Comparison of ENCODE assay signal across 15 cellular contexts in genomic region chr5:157913575-157913974, GRCh38. TPM values are rescaled to one million over a fixed set of nuclear protein-coding genes. Genes with fewer than 3 reads are reported as not detected.
A peak's percentile ranks its signal among the peaks of the same experiment; 100 is the strongest.
DNase-seq lines count a peak whose midpoint lies in the region; ATAC-seq, FAIRE-seq and TF ChIP-seq lines count a peak whose summit lies in the region.
"Had no signal": no experiment of that assay in that cellular context is flagged by ENCODE, and none has a peak within 500 bp of the region (broad histone marks: within the 10 kb centered on the region; RNA-seq: fewer than 3 reads in every experiment).

No MANE protein-coding gene starts in this region.

- no peak for TF ChIP-seq RAD21 in neural cell (conservative IDR thresholded peaks at IDR 0.05)

- no peak for TF ChIP-seq POLR2A in body of pancreas (IDR thresholded peaks at IDR 0.05)

- H3K36me3 Mint-ChIP-seq in mesothelial cell of epicardium, result no peaks in the 10 kb centered on the region

- H4K20me1 ChIP-seq in neural cell (ENCODE audit: insufficient read depth), result no peaks in the 10 kb centered on the region

- FAIRE-seq in frontal cortex (lab: Jason Lieb, UNC), result no peak
- FAIRE-seq: pancreas had no signal

- 69 to 83% methylated on average over 2 of the region's 2 CpGs for WGBS in body of pancreas, 2 donors

- H3K4me1 Mint-ChIP-seq in mesothelial cell of epicardium, result peaks cover 31% of the 10 kb centered on the region

- H3K9ac ChIP-seq in neural cell (ENCODE audit: low read length), result no peak overlapping the region

- H3F3A ChIP-seq in neural cell (ENCODE audit: insufficient read depth, low read length, poor library complexity, severe bottlenecking), result peaks cover 4% of the 10 kb centered on the region

- no peaks in the 10 kb centered on the region for H3K9me3 ChIP-seq in body of pancreas
- H3K9me3 ChIP-seq in neural cell (ENCODE audit: low read length), result no peaks in the 10 kb centered on the region
- H3K9me3 ChIP-seq in HAP-1, result no peaks in the 10 kb centered on the region
- H3K9me3 ChIP-seq: pancreas, tibial artery had no signal

- H3K4me3 ChIP-seq in body of pancreas, result no peak overlapping the region
- H3K4me3 ChIP-seq in neural cell (ENCODE audit: low read length), result no peak overlapping the region
- no peak overlapping the region for H3K4me3 ChIP-seq in HAP-1
- H3K4me3 ChIP-seq: pancreas, tibial artery had no signal

- H3K36me3 ChIP-seq in body of pancreas (replicated peaks in 1 of 2; ENCODE audit: insufficient read depth in 1 of 2, low read depth in 2 of 2) (no peaks in the 10 kb centered on the region), neural cell (ENCODE audit: insufficient read depth, low read length) (no peaks in the 10 kb centered on the region), HAP-1 (replicated peaks) (no peaks in the 10 kb centered on the region)
- H3K36me3 ChIP-seq: pancreas, tibial artery had no signal

- no peaks in the 10 kb centered on the region for H3K79me2 ChIP-seq in neural cell (replicated peaks; ENCODE audit: insufficient read depth, low read length)

- in situ Hi-C loops in HAP-1 (cut with MboI; ENCODE audit: low sequenced_read_pairs), result no loop called here

- no peaks in the 10 kb centered on the region for H3K9me2 ChIP-seq in neural cell (ENCODE audit: insufficient read depth, low read length)

- H3K27ac ChIP-seq in body of pancreas, result peak overlapping the region in 3 of 4 donors; percentile 14 to 73 (median 23)
- H3K27ac ChIP-seq in neural cell (ENCODE audit: low read length), result no peak overlapping the region
- H3K27ac ChIP-seq: tibial artery had no signal

- DNase-seq in COR-L47 (lab: John Stamatoyannopoulos, UW) (peak; percentile 50), NCI-H2081 treated with DMSO at 0.1 percent for 48 hours (lab: John Stamatoyannopoulos, UW) (peak; percentile 86), body of pancreas (no peak), frontal cortex (ENCODE audit: low spot score in 2 of 2) (no peak), mesothelial cell of epicardium (ENCODE audit: low spot score in 2 of 2, unreplicated experiment in 2 of 2) (no peak), HAP-1 (ENCODE audit: low spot score in 2 of 2) (no peak), NOMO-1 treated with dmso at 0.1 percent for 144 hours (lab: John Stamatoyannopoulos, UW; ENCODE audit: unreplicated experiment) (no peak)
- DNase-seq: activated CD4-positive, alpha-beta T cell treated with anti-CD3 and anti-CD28 coated beads for 48 hours; activated T-cell treated with anti-CD3 and anti-CD28 coated beads, Interleukin-2, amount 50 U/mL, for 1 hour; DMS153; mesenchymal stem cell; pancreas; tibial artery had no signal

- no peak overlapping the region for H3K27ac Mint-ChIP-seq in mesothelial cell of epicardium
- H3K27ac Mint-ChIP-seq: T-helper 1 cell treated with Interleukin-12 subunit alpha and Interleukin-12 subunit beta and Interleukin-4 antibody, amounts not matched to agents 30 μg/mL and 1 μg/mL, for 36 hours had no signal

- intact Hi-C loops in body of pancreas (cut with DNase I), result no loop called here

- H3K4me1 ChIP-seq in body of pancreas, result peaks cover 43% of the 10 kb centered on the region
- H3K4me1 ChIP-seq in HAP-1, result peaks cover 16% of the 10 kb centered on the region

- no peak overlapping the region for H2AFZ ChIP-seq in neural cell (ENCODE audit: low read depth, low read length)

- no peak overlapping the region for H3K4me2 ChIP-seq in neural cell (ENCODE audit: low read length)

- peak; percentile 16 for TF ChIP-seq EP300 in neural cell (conservative IDR thresholded peaks at IDR 0.05; ENCODE audit: poor library complexity, severe bottlenecking)

- TF ChIP-seq CTCF in body of pancreas (IDR thresholded peaks at IDR 0.05), result no peak
- no peak for TF ChIP-seq CTCF in neural cell (IDR thresholded peaks at IDR 0.05; ENCODE audit: poor library complexity, severe bottlenecking)
- no peak for TF ChIP-seq CTCF in mesothelial cell of epicardium (IDR thresholded peaks at IDR 0.05; ENCODE audit: unreplicated experiment)

- no peak overlapping the region for H3K4me3 Mint-ChIP-seq in mesothelial cell of epicardium
- H3K4me3 Mint-ChIP-seq: T-helper 1 cell treated with Interleukin-12 subunit alpha and Interleukin-12 subunit beta and Interleukin-4 antibody, amounts not matched to agents 30 μg/mL and 1 μg/mL, for 36 hours had no signal

- no peaks in the 10 kb centered on the region for H3K9me3 Mint-ChIP-seq in mesothelial cell of epicardium
- H3K9me3 Mint-ChIP-seq: T-helper 1 cell treated with Interleukin-12 subunit alpha and Interleukin-12 subunit beta and Interleukin-4 antibody, amounts not matched to agents 30 μg/mL and 1 μg/mL, for 36 hours had no signal

- H3K27me3 Mint-ChIP-seq in mesothelial cell of epicardium (ENCODE audit: low read depth), result no peaks in the 10 kb centered on the region

- H3K27me3 ChIP-seq in body of pancreas (no peaks in the 10 kb centered on the region), neural cell (ENCODE audit: insufficient read depth, low read depth, low read length) (no peaks in the 10 kb centered on the region), HAP-1 (ENCODE audit: low read depth) (no peaks in the 10 kb centered on the region; the same call in 1 of the 2 replicates)
- H3K27me3 ChIP-seq: pancreas, tibial artery had no signal

- no peak for ATAC-seq in body of pancreas

TF ChIP-seq in neural cell, 6 proteins besides CTCF, POLR2A, EP300 and RAD21:
- no peak for TF ChIP-seq REST (IDR thresholded peaks at IDR 0.05; ENCODE audit: borderline replicate concordance)
- TF ChIP-seq TAF1 (IDR thresholded peaks at IDR 0.05; ENCODE audit: low read depth), result no peak
- no peak for TF ChIP-seq EZH2 (IDR thresholded peaks at IDR 0.05; ENCODE audit: borderline replicate concordance, insufficient read depth, low read length, poor library complexity, severe bottlenecking)
- TF ChIP-seq POLR2AphosphoS5 (IDR thresholded peaks at IDR 0.05), result no peak
- TF ChIP-seq SMC3 (conservative IDR thresholded peaks at IDR 0.05; ENCODE audit: poor library complexity), result no peak
- TF ChIP-seq MXI1 (conservative IDR thresholded peaks at IDR 0.05; ENCODE audit: poor library complexity, severe bottlenecking), result no peak

RNA-seq across cellular contexts. Expression of gene CLINT1, which starts 54.6 kb away (rescaled TPM):
- 10 to 100 TPM; 59.0 to 75.8 TPM for total RNA-seq in body of pancreas
- 47.3 and 51.5 TPM in 2 replicates for polyA plus RNA-seq in neural cell
- 100 and 101 TPM in 2 replicates for polyA minus RNA-seq in neural cell
- 56.3 TPM for total RNA-seq in frontal cortex
- 74.8 to 85.2 TPM (median 77.7 TPM) in 3 replicates for total RNA-seq in mesothelial cell of epicardium

Comparison
In these comparisons a context has a peak if more than half of its experiments do, and no peak if none do; other contexts are left out.
1. DNase-seq: peak in COR-L47 (single experiment) and NCI-H2081 treated with DMSO at 0.1 percent for 48 hours (single experiment); none in body of pancreas (0 of 4), frontal cortex (0 of 2), mesothelial cell of epicardium (0 of 2), HAP-1 (0 of 2) and NOMO-1 treated with dmso at 0.1 percent for 144 hours (single experiment).